In genomic region chr2:120629241-120629895, GRCh38 we compare ENCODE assay signal across 29 cellular contexts.
"Had no signal": no experiment of that assay in that cellular context is flagged by ENCODE, and none has a peak within 500 bp of the region (broad histone marks: within the 10 kb centered on the region; RNA-seq: fewer than 3 reads in every experiment).

No MANE protein-coding gene starts in this region.

- DNase-seq: activated B cell treated with CpG ODN at 0.5 μM for 24 hours; activated CD4-positive, alpha-beta T cell treated with anti-CD3 and anti-CD28 coated beads for 1 hour; activated CD4-positive, alpha-beta T cell treated with anti-CD3 and anti-CD28 coated beads, Interleukin-2, amount 10 ng/mL, durations not matched to agents 24 days and 14 days; activated CD4-positive, alpha-beta T cell treated with anti-CD3 and anti-CD28 coated beads, Interleukin-2, amount 50 U/mL, for 48 hours; activated CD8-positive, alpha-beta memory T cell treated with anti-CD3 and anti-CD28 coated beads for 24 hours; activated gamma-delta T cell treated with Interleukin-2 at 50 U/mL for 16 hours; activated naive CD4-positive, alpha-beta T cell treated with anti-CD3 and anti-CD28 coated beads, Interleukin-2, amount 50 U/mL, for 16 hours; activated naive CD8-positive, alpha-beta T cell treated with anti-CD3 and anti-CD28 coated beads, Interleukin-2, amount 10 ng/mL, durations not matched to agents 7 days and 5 days; activated T-cell treated with anti-CD3 and anti-CD28 coated beads, Interleukin-2, amount 50 U/mL, for 72 hours; adrenal gland; anterior cingulate cortex; Karpas-422; MM.1S; NCI-H1105; NCI-H1436; NCI-H1694 treated with DMSO at 0.1 percent for 48 hours; NCI-H2029 treated with DMSO at 0.1 percent for 48 hours; NCI-H345; NCI-H510A; NCI-H526 treated with DMSO at 0.1 percent for 48 hours; NCI-H82; Right ventricle myocardium superior; RPMI8226; SJCRH30; SK-N-SH; SW 1271 had no signal

- H3K27me3 ChIP-seq: adrenal gland had no signal

- H3K27ac Mint-ChIP-seq: activated B cell treated with CpG ODN at 0.5 μM for 24 hours; activated CD4-positive, alpha-beta T cell treated with anti-CD3 and anti-CD28 coated beads, Interleukin-2, amount 10 ng/mL, durations not matched to agents 24 days and 14 days; activated naive CD8-positive, alpha-beta T cell treated with anti-CD3 and anti-CD28 coated beads, Interleukin-2, amount 10 ng/mL, durations not matched to agents 7 days and 5 days; activated T-cell treated with anti-CD3 and anti-CD28 coated beads, Interleukin-2, amount 50 U/mL, for 72 hours; activated T-helper 2 cell treated with anti-CD3 and anti-CD28 coated beads, Interferon-gamma antibody, Interleukin-2, Interleukin-4, amounts not matched to agents 10 μg/mL and 5 μg/mL and 100 μg/mL, durations not matched to agents 14 hours and 24 hours and 36 hours had no signal

- H3K9me2 ChIP-seq: SK-N-SH had no signal

- H3K9ac ChIP-seq: SK-N-SH had no signal

- ATAC-seq: activated T-cell treated with anti-CD3 and anti-CD28 coated beads, Interleukin-2, amount 50 U/mL, for 72 hours; K562; Panc1 had no signal

- H3K9me3 Mint-ChIP-seq: activated B cell treated with CpG ODN at 0.5 μM for 24 hours; activated CD4-positive, alpha-beta T cell treated with anti-CD3 and anti-CD28 coated beads, Interleukin-2, amount 10 ng/mL, durations not matched to agents 24 days and 14 days; activated naive CD8-positive, alpha-beta T cell treated with anti-CD3 and anti-CD28 coated beads, Interleukin-2, amount 10 ng/mL, durations not matched to agents 7 days and 5 days; activated T-cell treated with anti-CD3 and anti-CD28 coated beads, Interleukin-2, amount 50 U/mL, for 72 hours; activated T-helper 2 cell treated with anti-CD3 and anti-CD28 coated beads, Interferon-gamma antibody, Interleukin-2, Interleukin-4, amounts not matched to agents 10 μg/mL and 5 μg/mL and 100 μg/mL, durations not matched to agents 14 hours and 24 hours and 36 hours had no signal

- H3K27me3 Mint-ChIP-seq: activated B cell treated with CpG ODN at 0.5 μM for 24 hours; activated CD4-positive, alpha-beta T cell treated with anti-CD3 and anti-CD28 coated beads, Interleukin-2, amount 10 ng/mL, durations not matched to agents 24 days and 14 days had no signal

- H3K27ac ChIP-seq: adrenal gland, SJCRH30 had no signal

- H3K4me3 Mint-ChIP-seq: activated B cell treated with CpG ODN at 0.5 μM for 24 hours; activated CD4-positive, alpha-beta T cell treated with anti-CD3 and anti-CD28 coated beads, Interleukin-2, amount 10 ng/mL, durations not matched to agents 24 days and 14 days; activated naive CD8-positive, alpha-beta T cell treated with anti-CD3 and anti-CD28 coated beads, Interleukin-2, amount 10 ng/mL, durations not matched to agents 7 days and 5 days; activated T-cell treated with anti-CD3 and anti-CD28 coated beads, Interleukin-2, amount 50 U/mL, for 72 hours had no signal

- H3K4me1 ChIP-seq: adrenal gland, SJCRH30 had no signal

- H3K4me2 ChIP-seq: SK-N-SH had no signal

- H3K9me3 ChIP-seq: adrenal gland, SJCRH30, SK-N-SH had no signal

- H3K4me1 Mint-ChIP-seq: activated B cell treated with CpG ODN at 0.5 μM for 24 hours; activated CD4-positive, alpha-beta T cell treated with anti-CD3 and anti-CD28 coated beads, Interleukin-2, amount 10 ng/mL, durations not matched to agents 24 days and 14 days; activated naive CD8-positive, alpha-beta T cell treated with anti-CD3 and anti-CD28 coated beads, Interleukin-2, amount 10 ng/mL, durations not matched to agents 7 days and 5 days had no signal

- H3K4me3 ChIP-seq: adrenal gland, K562, SJCRH30 had no signal

- H3K36me3 Mint-ChIP-seq: activated naive CD8-positive, alpha-beta T cell treated with anti-CD3 and anti-CD28 coated beads, Interleukin-2, amount 10 ng/mL, durations not matched to agents 7 days and 5 days had no signal

- H3K36me3 ChIP-seq: adrenal gland, SJCRH30 had no signal
